Comparison of ENCODE assay signal across 14 cellular contexts in genomic region chr12:121224591-121224990, GRCh38. TPM values are rescaled to one million over a fixed set of nuclear protein-coding genes. Genes with fewer than 3 reads are reported as not detected.
DNase-seq lines count a peak whose midpoint lies in the region; ATAC-seq and TF ChIP-seq lines count a peak whose summit lies in the region.
"Had no signal": no experiment of that assay in that cellular context is flagged by ENCODE, and none has a peak within 500 bp of the region (broad histone marks: within the 10 kb centered on the region; RNA-seq: fewer than 3 reads in every experiment).

No MANE protein-coding gene starts in this region.

- H3K4me3 Mint-ChIP-seq in activated T-cell treated with anti-CD3 and anti-CD28 coated beads, Interleukin-2, amount 50 U/mL, for 72 hours: peak overlapping the region; percentile 63 to 70
- H3K4me3 Mint-ChIP-seq in naive thymus-derived CD4-positive, alpha-beta T cell: peak overlapping the region; percentile 68 to 91 (median 80)
- H3K4me3 Mint-ChIP-seq: brain had no signal

- H3K9me3 Mint-ChIP-seq in activated T-cell treated with anti-CD3 and anti-CD28 coated beads, Interleukin-2, amount 50 U/mL, for 72 hours: no peaks in the 10 kb centered on the region
- H3K9me3 Mint-ChIP-seq in naive thymus-derived CD4-positive, alpha-beta T cell: no peaks in the 10 kb centered on the region

- DNase-seq in stimulated activated CD4-positive, alpha-beta T cell treated with anti-CD3 and anti-CD28 coated beads, Interleukin-2, amount 100 ng/mL, for 24 hours: peak; percentile 34 to 38
- DNase-seq in stimulated activated CD4-positive, alpha-beta T cell treated with anti-CD3 and anti-CD28 coated beads, Interleukin-4, amount 100 ng/mL, for 1 hour: no peak
- DNase-seq in activated T-cell treated with anti-CD3 and anti-CD28 coated beads, Interleukin-2, amount 50 U/mL, for 72 hours: peak; percentile 23 to 48
- DNase-seq in naive thymus-derived CD4-positive, alpha-beta T cell: peak in 8 of 9 donors; percentile 46 to 69 (median 60)
- DNase-seq in cardiac septum (ENCODE audit: low spot score) (no peak), NCI-H526 (lab: John Stamatoyannopoulos, UW) (no peak), sigmoid colon (no peak), AG08396 (ENCODE audit: low spot score) (no peak)
- DNase-seq: glutamatergic neuron, GOT3, NCI-H2171 treated with DMSO at 0.1 percent for 48 hours had no signal

- no peak for TF ChIP-seq POLR2A in sigmoid colon (IDR thresholded peaks at IDR 0.05)

- CTCF ChIA-PET in naive thymus-derived CD4-positive, alpha-beta T cell (lab: Charles Lee): interaction anchor here (0.5 to 1.8 kb wide), 7 partner anchors 11 to 129 kb away, joined by 3 to 8 read pairs (median 3); no protein-coding TSS in a partner anchor

- H3K4me1 ChIP-seq in naive thymus-derived CD4-positive, alpha-beta T cell (ENCODE audit: control insufficient read depth in 2 of 2, insufficient read depth in 2 of 2, low read length in 2 of 2): peaks cover 16 to 48% of the 10 kb centered on the region in 2 donors
- no peaks in the 10 kb centered on the region for H3K4me1 ChIP-seq in sigmoid colon

- TF ChIP-seq EP300 in sigmoid colon (IDR thresholded peaks at IDR 0.05): no peak

- no peaks in the 10 kb centered on the region for H3K27me3 ChIP-seq in naive thymus-derived CD4-positive, alpha-beta T cell (ENCODE audit: control insufficient read depth in 2 of 2, insufficient read depth in 2 of 2, low read length in 2 of 2)
- H3K27me3 ChIP-seq in sigmoid colon: no peaks in the 10 kb centered on the region
- H3K27me3 ChIP-seq: vagina had no signal

- H3K27ac Mint-ChIP-seq in activated T-cell treated with anti-CD3 and anti-CD28 coated beads, Interleukin-2, amount 50 U/mL, for 72 hours: peak overlapping the region; percentile 66
- peak overlapping the region; percentile 92 to 98 (median 94) for H3K27ac Mint-ChIP-seq in naive thymus-derived CD4-positive, alpha-beta T cell

- POLR2A ChIA-PET in naive thymus-derived CD4-positive, alpha-beta T cell (lab: Charles Lee): interaction anchor here (0.7 to 4.8 kb wide), 15 partner anchors 9 to 577 kb away, joined by 3 to 53 read pairs (median 4); partner anchors contain the start of genes CAMKK2 and RNF34

- intact Hi-C loops in naive thymus-derived CD4-positive, alpha-beta T cell (cut with micrococcal nuclease): loop anchor here in 1 of 2 donors (1.0 to 5.0 kb wide), 3 partner anchors 16 to 162 kb away; no protein-coding TSS in a partner anchor
- intact Hi-C loops in cardiac septum (cut with DNase I) (no loop called here), sigmoid colon (cut with DNase I) (no loop called here)

- H3K27ac ChIP-seq in naive thymus-derived CD4-positive, alpha-beta T cell (ENCODE audit: low read depth, low read length): peak overlapping the region; percentile 56
- H3K27ac ChIP-seq in sigmoid colon: no peak overlapping the region
- H3K27ac ChIP-seq: vagina had no signal

- peak overlapping the region; percentile 30 for H3K4me3 ChIP-seq in naive thymus-derived CD4-positive, alpha-beta T cell (ENCODE audit: low read length)
- no peak overlapping the region for H3K4me3 ChIP-seq in sigmoid colon
- H3K4me3 ChIP-seq: vagina had no signal

- TF ChIP-seq CTCF in sigmoid colon (IDR thresholded peaks at IDR 0.05): no peak

- ATAC-seq in activated T-cell treated with anti-CD3 and anti-CD28 coated beads, Interleukin-2, amount 50 U/mL, for 72 hours (replicated peaks in 1 of 2): peak; percentile 41 to 65
- peak; percentile 71 for ATAC-seq in naive thymus-derived CD4-positive, alpha-beta T cell
- ATAC-seq: left lobe of liver had no signal

- H3K36me3 Mint-ChIP-seq in activated T-cell treated with anti-CD3 and anti-CD28 coated beads, Interleukin-2, amount 50 U/mL, for 72 hours (ENCODE audit: insufficient read depth in 2 of 2): peaks cover 9 to 15% of the 10 kb centered on the region in 2 donors
- H3K36me3 Mint-ChIP-seq in naive thymus-derived CD4-positive, alpha-beta T cell: peaks cover 0 to 48% (median 8%) of the 10 kb centered on the region in 5 donors

- WGBS in sigmoid colon, 2 donors: 61 to 76% methylated on average over 8 of the region's 8 CpGs

- peaks cover 0 to 17% (median 0%) of the 10 kb centered on the region in 3 experiments for H3K36me3 ChIP-seq in naive thymus-derived CD4-positive, alpha-beta T cell (ENCODE audit: control insufficient read depth in 2 of 3, insufficient read depth in 3 of 3, low read length in 3 of 3)
- H3K36me3 ChIP-seq in sigmoid colon: peaks cover 0 to 50% (median 18%) of the 10 kb centered on the region in 4 donors

- H3K4me1 Mint-ChIP-seq in activated T-cell treated with anti-CD3 and anti-CD28 coated beads, Interleukin-2, amount 50 U/mL, for 72 hours (ENCODE audit: low read depth): peaks cover 44% of the 10 kb centered on the region
- peaks cover 23 to 57% (median 50%) of the 10 kb centered on the region in 7 donors for H3K4me1 Mint-ChIP-seq in naive thymus-derived CD4-positive, alpha-beta T cell
- H3K4me1 Mint-ChIP-seq: brain had no signal

- H3K27me3 Mint-ChIP-seq in activated T-cell treated with anti-CD3 and anti-CD28 coated beads, Interleukin-2, amount 50 U/mL, for 72 hours (ENCODE audit: low read depth): no peaks in the 10 kb centered on the region
- H3K27me3 Mint-ChIP-seq in naive thymus-derived CD4-positive, alpha-beta T cell: no peaks in the 10 kb centered on the region
- H3K27me3 Mint-ChIP-seq: brain had no signal

- no peaks in the 10 kb centered on the region for H3K9me3 ChIP-seq in naive thymus-derived CD4-positive, alpha-beta T cell (ENCODE audit: control insufficient read depth in 2 of 3, low read length in 3 of 3)
- H3K9me3 ChIP-seq in sigmoid colon: no peaks in the 10 kb centered on the region
- H3K9me3 ChIP-seq: vagina had no signal

RNA-seq across cellular contexts. Expression of gene P2RX4, which starts 14.7 kb away (rescaled TPM):
- total RNA-seq in activated T-cell treated with anti-CD3 and anti-CD28 coated beads, Interleukin-2, amount 50 U/mL, for 72 hours: 10 to 100 TPM; 29.7 to 35.1 TPM
- total RNA-seq in naive thymus-derived CD4-positive, alpha-beta T cell: 10 to 100 TPM; 34.1 to 56.9 (median 40.5) TPM
- polyA plus RNA-seq in naive thymus-derived CD4-positive, alpha-beta T cell: 10 to 100 TPM; 42.0 to 42.9 TPM
- total RNA-seq in cardiac septum (6.4 TPM), sigmoid colon (10 to 100 TPM; 26.0 to 36.9 (median 33.6) TPM)
- 10 to 100 TPM; 37.9 to 84.4 (median 53.5) TPM for polyA plus RNA-seq in sigmoid colon

Comparison
In these comparisons a context has a peak if more than half of its experiments do, and no peak if none do; other contexts are left out.
1. DNase-seq: peak in stimulated activated CD4-positive, alpha-beta T cell treated with anti-CD3 and anti-CD28 coated beads, Interleukin-2, amount 100 ng/mL, for 24 hours (2 of 2), activated T-cell treated with anti-CD3 and anti-CD28 coated beads, Interleukin-2, amount 50 U/mL, for 72 hours (2 of 2) and naive thymus-derived CD4-positive, alpha-beta T cell (8 of 9); none in stimulated activated CD4-positive, alpha-beta T cell treated with anti-CD3 and anti-CD28 coated beads, Interleukin-4, amount 100 ng/mL, for 1 hour (single experiment), cardiac septum (single experiment), NCI-H526 (0 of 2), sigmoid colon (single experiment) and AG08396 (single experiment).